16 cellular contexts compared by ENCODE assay signal in the genomic region with DNA sequence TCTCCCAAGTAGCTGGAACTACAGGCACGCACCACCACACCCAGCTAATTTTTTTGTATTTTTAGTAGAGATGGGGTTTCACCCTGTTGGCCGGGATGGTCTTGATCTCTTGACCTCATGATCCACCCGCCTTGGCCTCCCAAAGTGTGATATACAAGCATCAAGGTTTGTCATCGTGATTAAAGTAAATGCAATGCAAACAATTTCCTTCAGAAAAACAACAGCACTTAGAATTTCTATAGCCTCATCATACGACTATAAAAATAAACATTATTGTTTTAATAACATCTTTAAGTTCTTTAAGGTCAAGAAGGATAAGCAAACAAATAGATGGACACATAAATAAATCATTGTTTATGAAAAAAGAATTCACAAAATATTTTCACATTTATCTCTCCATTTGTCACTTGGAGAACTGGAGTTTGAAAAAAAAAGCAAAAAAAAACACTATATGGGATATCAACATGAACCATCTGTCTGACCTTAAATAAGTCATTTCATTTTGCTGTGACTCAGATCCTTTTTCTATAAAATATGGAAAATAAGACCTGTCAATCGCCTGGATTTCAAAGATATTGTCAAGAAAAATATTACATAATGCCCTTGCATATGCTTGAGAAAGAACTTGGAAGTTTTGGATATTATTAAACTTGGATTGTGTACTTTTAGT.
"Had no signal": no experiment of that assay in that cellular context is flagged by ENCODE, and none has a peak within 500 bp of the region (broad histone marks: within the 10 kb centered on the region; RNA-seq: fewer than 3 reads in every experiment).

No MANE protein-coding gene starts in this region.

- H3K4me3 ChIP-seq: cardiac muscle cell, esophagus muscularis mucosa, lung, psoas muscle, spleen had no signal

- DNase-seq: activated CD4-positive, alpha-beta T cell treated with anti-CD3 and anti-CD28 coated beads, Interleukin-2, amount 50 U/mL, for 48 hours; activated CD4-positive, CD25-positive, alpha-beta regulatory T cell treated with anti-CD3 and anti-CD28 coated beads, Interleukin-2, amount 50 U/mL, for 72 hours; activated effector memory CD4-positive, alpha-beta T cell treated with Interleukin-2 at 50 U/mL for 16 hours; activated naive CD4-positive, alpha-beta T cell treated with anti-CD3 and anti-CD28 coated beads, Interleukin-2, amount 50 U/mL, for 16 hours; activated T-cell treated with anti-CD3 and anti-CD28 coated beads, Interleukin-2, amount 50 U/mL, for 24 hours; foreskin keratinocyte; head of caudate nucleus; left colon; midbrain; psoas muscle; spleen had no signal

- H3K27ac ChIP-seq: cardiac muscle cell, foreskin keratinocyte, psoas muscle had no signal

- ATAC-seq: foreskin keratinocyte, left colon, sciatic nerve had no signal

- FAIRE-seq: astrocyte had no signal

- H3K4me1 ChIP-seq: foreskin keratinocyte, psoas muscle had no signal

- H3K27me3 ChIP-seq: cardiac muscle cell, esophagus muscularis mucosa, foreskin keratinocyte, spleen had no signal

- H3K36me3 ChIP-seq: cardiac muscle cell, esophagus muscularis mucosa, spleen had no signal
